13 cellular contexts compared by ENCODE assay signal in genomic region chr15:77503764-77504163, GRCh38.
"Had no signal": no experiment of that assay in that cellular context is flagged by ENCODE, and none has a peak within 500 bp of the region (broad histone marks: within the 10 kb centered on the region; RNA-seq: fewer than 3 reads in every experiment).

No MANE protein-coding gene starts in this region.

- H3K4me3 ChIP-seq: ascending aorta, heart left ventricle, lower lobe of right lung, tibial nerve, vagina had no signal

- H3K4me3 Mint-ChIP-seq: immature natural killer cell; stimulated activated naive B cell treated with anti-CD40 and anti-IgM and Interleukin-4, amounts not matched to agents 10 μg/mL and 1 μg/mL and 100 μg/mL, for 72 hours had no signal

- H3K9me3 ChIP-seq: ascending aorta, heart left ventricle, lower lobe of right lung, tibial nerve, vagina had no signal

- DNase-seq: activated CD4-positive, alpha-beta T cell treated with anti-CD3 and anti-CD28 coated beads, Interleukin-2, amount 50 U/mL, for 1 hour; activated CD8-positive, alpha-beta memory T cell treated with anti-CD3 and anti-CD28 coated beads for 24 hours; activated naive CD4-positive, alpha-beta T cell; dermis blood vessel endothelial cell; immature natural killer cell; stimulated activated CD4-positive, alpha-beta T cell treated with anti-CD3 and anti-CD28 coated beads, Interleukin-2, amount 100 ng/mL, for 48 hours; stimulated activated naive B cell treated with anti-CD40 and anti-IgM and Interleukin-4, amounts not matched to agents 10 μg/mL and 1 μg/mL and 100 μg/mL, for 72 hours had no signal

- H3K27me3 ChIP-seq: ascending aorta, heart left ventricle, tibial nerve, vagina had no signal

- H3K27me3 Mint-ChIP-seq: stimulated activated naive B cell treated with anti-CD40 and anti-IgM and Interleukin-4, amounts not matched to agents 10 μg/mL and 1 μg/mL and 100 μg/mL, for 72 hours had no signal

- H3K9me3 Mint-ChIP-seq: stimulated activated naive B cell treated with anti-CD40 and anti-IgM and Interleukin-4, amounts not matched to agents 10 μg/mL and 1 μg/mL and 100 μg/mL, for 72 hours had no signal

- H3K27ac ChIP-seq: ascending aorta, heart left ventricle, lower lobe of right lung, parathyroid adenoma, tibial nerve, vagina had no signal

- H3K36me3 ChIP-seq: ascending aorta, heart left ventricle, lower lobe of right lung, tibial nerve, vagina had no signal

- ATAC-seq: heart left ventricle; stimulated activated naive B cell treated with anti-CD40 and anti-IgM and Interleukin-4, amounts not matched to agents 10 μg/mL and 1 μg/mL and 100 μg/mL, for 72 hours had no signal
